ENCODE assay signal across 16 cellular contexts in the genomic region with DNA sequence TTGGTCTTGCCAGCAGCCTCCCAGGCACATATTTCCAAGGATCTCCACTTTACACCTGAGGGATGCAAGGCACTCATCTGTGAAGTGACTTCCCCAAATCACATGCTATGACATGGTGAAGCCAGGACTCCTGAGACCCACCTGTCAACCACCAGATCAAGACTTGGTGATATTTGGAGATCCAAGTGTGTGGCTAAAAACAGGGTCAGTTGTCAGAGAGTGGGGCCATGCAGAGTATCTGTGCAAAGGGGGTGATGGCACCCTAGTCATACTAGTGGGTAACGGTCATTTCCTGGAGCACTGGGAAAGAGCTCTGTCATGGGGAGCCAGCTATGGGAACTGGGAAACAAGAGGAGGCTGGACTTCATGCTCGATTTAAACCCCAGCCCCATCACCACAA.
A peak's percentile ranks its signal among the peaks of the same experiment; 100 is the strongest.
DNase-seq lines count a peak whose midpoint lies in the region; ATAC-seq and TF ChIP-seq lines count a peak whose summit lies in the region.
"Had no signal": no experiment of that assay in that cellular context is flagged by ENCODE, and none has a peak within 500 bp of the region (broad histone marks: within the 10 kb centered on the region; RNA-seq: fewer than 3 reads in every experiment).

No MANE protein-coding gene starts in this region.

- H3K4me1 ChIP-seq in IMR-90 (ENCODE audit: control insufficient read depth, insufficient read depth, low read length) (peaks cover 19% of the 10 kb centered on the region), mammary epithelial cell (ENCODE audit: insufficient read depth, low read length) (peaks cover 49% of the 10 kb centered on the region)

- TF ChIP-seq RAD21 in IMR-90 (IDR thresholded peaks at IDR 0.05; ENCODE audit: low read length), result no peak

- no peak overlapping the region for H2BK5ac ChIP-seq in IMR-90 (ENCODE audit: low read depth, low read length, poor library complexity, severe bottlenecking)

- H3K56ac ChIP-seq in IMR-90 (ENCODE audit: extremely low read depth, insufficient read depth, low read length), result no peak overlapping the region

- H2BK20ac ChIP-seq in IMR-90 (ENCODE audit: low read depth, low read length), result peak overlapping the region; percentile 18; the same call in 1 of the 2 replicates

- H3K36me3 ChIP-seq in IMR-90 (ENCODE audit: control insufficient read depth, insufficient read depth, low read length) (no peaks in the 10 kb centered on the region), mammary epithelial cell (ENCODE audit: insufficient read depth, low read length) (no peaks in the 10 kb centered on the region)

- no CpG with 5 or more reads among the region's 2 CpGs for WGBS in IMR-90 (ENCODE audit: extremely low coverage in 2 of 2, insufficient read length in 1 of 2), 2 experiments
- 100% methylated on average over 2 of the region's 2 CpGs for WGBS in mammary epithelial cell (ENCODE audit: low coverage, missing lambda C conversion rate)

- peaks cover 14% of the 10 kb centered on the region for H3K9me1 ChIP-seq in IMR-90 (ENCODE audit: insufficient read depth, low read length)

- H3K4me3 ChIP-seq in IMR-90 (ENCODE audit: insufficient read depth, low read depth, low read length) (no peak overlapping the region), mammary epithelial cell (replicated peaks in 1 of 3; ENCODE audit: insufficient read depth in 1 of 3, low read depth in 2 of 3, low read length in 3 of 3) (no peak overlapping the region)
- H3K4me3 ChIP-seq: GM12878, GM23338 had no signal

- H3K18ac ChIP-seq in IMR-90 (ENCODE audit: low read depth, low read length), result no peak overlapping the region

- no peaks in the 10 kb centered on the region for H3K79me2 ChIP-seq in mammary epithelial cell (ENCODE audit: insufficient read depth, low read length)

- 0 out of 2 replicates have a peak overlapping the region, but pooled peaks have one; percentile 9 for H4K91ac ChIP-seq in IMR-90 (ENCODE audit: insufficient read depth, low read depth, low read length)

- DNase-seq in IMR-90, result no peak
- DNase-seq in mammary epithelial cell, result no peak
- DNase-seq in stimulated activated CD4-positive, alpha-beta T cell treated with anti-CD3 and anti-CD28 coated beads, Interleukin-2, amount 100 ng/mL, for 24 hours, result no peak
- DNase-seq in COLO829 (ENCODE audit: low spot score), result no peak
- DNase-seq in NCI-H1694 treated with DMSO at 0.1 percent for 48 hours (lab: John Stamatoyannopoulos, UW), result no peak
- DNase-seq: C1 segment of cervical spinal cord; CD4-positive, CD25-positive, alpha-beta regulatory T cell; CD8-positive, alpha-beta T cell; DMS 273 treated with DMSO at 0.1 percent for 48 hours; DMS79; GDM1; H9 had no signal

- H3K4ac ChIP-seq in IMR-90 (ENCODE audit: low read depth, low read length), result 0 out of 2 replicates have a peak overlapping the region, but pooled peaks have one; percentile 19

- no peak overlapping the region for H4K8ac ChIP-seq in IMR-90 (ENCODE audit: low read depth in 2 of 2, low read length in 2 of 2)

- no peak overlapping the region for H4K5ac ChIP-seq in IMR-90 (ENCODE audit: low read depth, low read length)

- H3K23ac ChIP-seq in IMR-90 (ENCODE audit: low read depth, low read length), result no peak overlapping the region

- in situ Hi-C loops in IMR-90 (cut with MboI; ENCODE audit: low sequenced_read_pairs) (no loop called here), mammary epithelial cell (cut with MboI; ENCODE audit: low sequenced_read_pairs in 2 of 2) (no loop called here)

- no TSS peak for BruUV-seq in IMR-90 (replicated peaks; lab: Mats Ljungman, UMichigan)
- BruUV-seq in mammary epithelial cell (replicated peaks; lab: Mats Ljungman, UMichigan), result no TSS peak

- no peak for ATAC-seq in IMR-90 (ENCODE audit: low read depth)
- ATAC-seq: CD8-positive, alpha-beta T cell; GM12878; GM23338; HCT116 had no signal

- no peak overlapping the region for H2AK9ac ChIP-seq in IMR-90 (replicated peaks; ENCODE audit: low read depth, low read length, poor library complexity)

- H3K9ac ChIP-seq in IMR-90 (ENCODE audit: low read depth, low read length) (no peak overlapping the region), mammary epithelial cell (ENCODE audit: insufficient read depth, low read length) (no peak overlapping the region)

- TF ChIP-seq CTCF in 22Rv1 (IDR thresholded peaks at IDR 0.05) (no peak), IMR-90 (conservative IDR thresholded peaks at IDR 0.05; ENCODE audit: low read depth, low read length) (no peak), mammary epithelial cell (conservative IDR thresholded peaks at IDR 0.05 in 1 of 2, IDR thresholded peaks at IDR 0.05 in 1 of 2; ENCODE audit: extremely low read depth in 1 of 2, insufficient read depth in 1 of 2, low read depth in 1 of 2, low read length in 2 of 2) (no peak)

- H2AK5ac ChIP-seq in IMR-90 (ENCODE audit: low read depth, low read length), result peak overlapping the region; percentile 54

- POLR2A ChIA-PET in IMR-90 (lab: Charles Lee; ENCODE audit: unreplicated experiment), result no interaction called here

- no peak overlapping the region for H2BK120ac ChIP-seq in IMR-90 (ENCODE audit: low read depth, low read length)

- no peaks in the 10 kb centered on the region for H3K9me3 ChIP-seq in IMR-90 (ENCODE audit: control insufficient read depth, insufficient read depth, low read length)
- no peaks in the 10 kb centered on the region for H3K9me3 ChIP-seq in mammary epithelial cell (replicated peaks; ENCODE audit: insufficient read depth, low read length)

- no peak overlapping the region for H3K14ac ChIP-seq in IMR-90 (replicated peaks; ENCODE audit: low read depth, low read length)

- CTCF ChIA-PET in IMR-90 (lab: Yijun Ruan, JAX), result no interaction called here
- CTCF ChIA-PET in mammary epithelial cell (lab: Charles Lee; ENCODE audit: low non-redundant PET), result no interaction called here

- no peak overlapping the region for H3K4me2 ChIP-seq in IMR-90 (ENCODE audit: low read depth, low read length)
- H3K4me2 ChIP-seq in mammary epithelial cell (ENCODE audit: insufficient read depth, low read depth, low read length), result no peak overlapping the region
- H3K4me2 ChIP-seq: GM23338 had no signal

- H2AFZ ChIP-seq in IMR-90 (replicated peaks; ENCODE audit: low read length, poor library complexity) (no peak overlapping the region), mammary epithelial cell (ENCODE audit: low read depth, low read length) (no peak overlapping the region)
- H2AFZ ChIP-seq: GM23338 had no signal

- no peaks in the 10 kb centered on the region for H4K20me1 ChIP-seq in IMR-90 (ENCODE audit: insufficient read depth, low read length)
- no peaks in the 10 kb centered on the region for H4K20me1 ChIP-seq in mammary epithelial cell (ENCODE audit: insufficient read depth, low read length)

- H3K79me1 ChIP-seq in IMR-90 (ENCODE audit: low read depth in 1 of 2, low read length in 2 of 2), result no peaks in the 10 kb centered on the region

- TF ChIP-seq POLR2A in IMR-90 (IDR thresholded peaks at IDR 0.05; ENCODE audit: low read depth, low read length), result no peak

- H2BK15ac ChIP-seq in IMR-90 (ENCODE audit: low read depth, low read length), result peak overlapping the region; percentile 68; the same call in 2 of the 3 replicates

- H3K27me3 ChIP-seq in IMR-90 (ENCODE audit: control insufficient read depth, insufficient read depth, low read length) (no peaks in the 10 kb centered on the region), mammary epithelial cell (ENCODE audit: insufficient read depth, low read length) (no peaks in the 10 kb centered on the region)

- peak overlapping the region; percentile 84; the same call in 1 of the 2 replicates for H3K27ac ChIP-seq in 22Rv1
- no peak overlapping the region for H3K27ac ChIP-seq in IMR-90 (ENCODE audit: insufficient read depth, low read length)
- H3K27ac ChIP-seq in mammary epithelial cell (ENCODE audit: insufficient read depth, low read depth, low read length), result peak overlapping the region; percentile 93

- dilution Hi-C loops in IMR-90 (cut with HindIII; ENCODE audit: low sequenced_read_pairs, unreplicated experiment) (no loop called here), mammary epithelial cell (cut with HindIII; ENCODE audit: low sequenced_read_pairs) (loop anchor here (5.0 kb wide), 2 partner anchors 102 to 748 kb away; no protein-coding TSS in a partner anchor)

- intact Hi-C loops in IMR-90 (cut with micrococcal nuclease), result no loop called here
- intact Hi-C loops in mammary epithelial cell (cut with micrococcal nuclease), result loop anchor here (5.0 to 10.0 kb wide), 2 partner anchors 58 to 730 kb away; no protein-coding TSS in a partner anchor

TF ChIP-seq in IMR-90, 13 proteins besides CTCF, POLR2A, EP300 and RAD21 (continues in another document):
- TF ChIP-seq SMC3 (IDR thresholded peaks at IDR 0.05; ENCODE audit: low read depth, low read length) (no peak), NFE2L2 (IDR thresholded peaks at IDR 0.05; ENCODE audit: low read depth, low read length) (no peak), RCOR1 (IDR thresholded peaks at IDR 0.05; ENCODE audit: insufficient replicate concordance, low read length) (no peak), CEBPB (IDR thresholded peaks at IDR 0.05; ENCODE audit: low read depth, low read length) (no peak), BHLHE40 (IDR thresholded peaks at IDR 0.05; ENCODE audit: low read depth, low read length) (no peak), CHD1 (IDR thresholded peaks at IDR 0.05; ENCODE audit: low read depth, low read length) (no peak), MAFK (IDR thresholded peaks at IDR 0.05; ENCODE audit: low read depth, low read length) (no peak), RFX5 (IDR thresholded peaks at IDR 0.05; ENCODE audit: low read depth, low read length) (no peak), MXI1 (IDR thresholded peaks at IDR 0.05; ENCODE audit: borderline replicate concordance, low read depth, low read length) (no peak), FOS (IDR thresholded peaks at IDR 0.05; ENCODE audit: low read depth, low read length) (no peak)
- TF ChIP-seq, protein P1, sequence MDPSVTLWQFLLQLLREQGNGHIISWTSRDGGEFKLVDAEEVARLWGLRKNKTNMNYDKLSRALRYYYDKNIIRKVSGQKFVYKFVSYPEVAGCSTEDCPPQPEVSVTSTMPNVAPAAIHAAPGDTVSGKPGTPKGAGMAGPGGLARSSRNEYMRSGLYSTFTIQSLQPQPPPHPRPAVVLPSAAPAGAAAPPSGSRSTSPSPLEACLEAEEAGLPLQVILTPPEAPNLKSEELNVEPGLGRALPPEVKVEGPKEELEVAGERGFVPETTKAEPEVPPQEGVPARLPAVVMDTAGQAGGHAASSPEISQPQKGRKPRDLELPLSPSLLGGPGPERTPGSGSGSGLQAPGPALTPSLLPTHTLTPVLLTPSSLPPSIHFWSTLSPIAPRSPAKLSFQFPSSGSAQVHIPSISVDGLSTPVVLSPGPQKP (IDR thresholded peaks at IDR 0.05; ENCODE audit: borderline replicate concordance, low read depth, low read length), result no peak
- TF ChIP-seq, protein P2, sequence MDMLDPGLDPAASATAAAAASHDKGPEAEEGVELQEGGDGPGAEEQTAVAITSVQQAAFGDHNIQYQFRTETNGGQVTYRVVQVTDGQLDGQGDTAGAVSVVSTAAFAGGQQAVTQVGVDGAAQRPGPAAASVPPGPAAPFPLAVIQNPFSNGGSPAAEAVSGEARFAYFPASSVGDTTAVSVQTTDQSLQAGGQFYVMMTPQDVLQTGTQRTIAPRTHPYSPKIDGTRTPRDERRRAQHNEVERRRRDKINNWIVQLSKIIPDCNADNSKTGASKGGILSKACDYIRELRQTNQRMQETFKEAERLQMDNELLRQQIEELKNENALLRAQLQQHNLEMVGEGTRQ (IDR thresholded peaks at IDR 0.05; ENCODE audit: low read depth, low read length), result no peak
